ENCODE assay signal across 21 cellular contexts in the genomic region with DNA sequence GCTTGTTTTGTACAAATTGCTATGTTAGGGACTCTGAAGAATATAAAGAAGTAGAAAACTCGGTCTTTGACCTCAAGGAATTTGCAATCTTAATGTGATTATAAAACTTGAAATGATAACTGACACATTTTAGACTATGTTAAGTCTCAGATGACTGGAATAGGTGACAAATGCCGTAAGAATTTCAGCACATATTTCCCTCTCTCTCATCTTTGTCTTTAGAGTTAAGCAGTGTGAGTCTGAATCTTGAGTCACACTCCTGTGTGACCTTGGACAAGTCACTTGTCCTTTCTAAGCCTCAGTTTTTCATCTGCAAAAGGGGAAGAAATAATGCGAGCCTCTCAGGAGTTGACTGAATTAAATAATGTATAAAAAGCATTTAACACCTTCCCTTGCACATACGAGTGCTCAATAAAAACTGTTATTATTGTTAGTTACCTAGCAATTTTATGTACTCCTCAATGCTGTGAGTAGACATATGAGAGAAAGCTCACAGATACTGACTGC.
A peak's percentile ranks its signal among the peaks of the same experiment; 100 is the strongest.
DNase-seq lines count a peak whose midpoint lies in the region; ATAC-seq, FAIRE-seq and TF ChIP-seq lines count a peak whose summit lies in the region.
"Had no signal": no experiment of that assay in that cellular context is flagged by ENCODE, and none has a peak within 500 bp of the region (broad histone marks: within the 10 kb centered on the region; RNA-seq: fewer than 3 reads in every experiment).

No MANE protein-coding gene starts in this region.

- no peak overlapping the region for H3K4me3 ChIP-seq in SK-N-SH (ENCODE audit: low read depth in 2 of 2, low read length in 1 of 2)
- H3K4me3 ChIP-seq in fibroblast of mammary gland (ENCODE audit: control insufficient read depth, low read depth, low read length), result no peak overlapping the region
- no peak overlapping the region for H3K4me3 ChIP-seq in smooth muscle cell
- H3K4me3 ChIP-seq: GM12878, HAP-1 had no signal

- no peak overlapping the region for H2AFZ ChIP-seq in SK-N-SH (ENCODE audit: low read depth)
- H2AFZ ChIP-seq in smooth muscle cell (ENCODE audit: low read depth), result no peak overlapping the region

- POLR2A ChIA-PET in SK-N-SH (lab: Yijun Ruan, JAX), result no interaction called here

- H3K36me3 ChIP-seq in SK-N-SH (replicated peaks in 1 of 2; ENCODE audit: control insufficient read depth in 1 of 2, insufficient read depth in 2 of 2, low read length in 1 of 2) (no peaks in the 10 kb centered on the region), smooth muscle cell (ENCODE audit: low read depth) (no peaks in the 10 kb centered on the region)
- H3K36me3 ChIP-seq: HAP-1 had no signal

- no peak for FAIRE-seq in frontal cortex (lab: Jason Lieb, UNC)
- FAIRE-seq: GM12878, GM18507, HTR-8/SVneo had no signal

- H3K27me3 ChIP-seq in SK-N-SH (ENCODE audit: insufficient read depth) (no peaks in the 10 kb centered on the region), smooth muscle cell (ENCODE audit: low read depth) (no peaks in the 10 kb centered on the region)

- H3K4me2 ChIP-seq in SK-N-SH (no peak overlapping the region), smooth muscle cell (peak overlapping the region; percentile 73)

- WGBS in SK-N-SH (ENCODE audit: low lambda C conversion rate), result 87% methylated on average over 4 of the region's 4 CpGs
- WGBS in smooth muscle cell (ENCODE audit: low lambda C conversion rate), result 66% methylated on average over 4 of the region's 4 CpGs

- H3K79me2 ChIP-seq in SK-N-SH (ENCODE audit: insufficient read depth) (no peaks in the 10 kb centered on the region), smooth muscle cell (ENCODE audit: low read depth) (peaks cover 4% of the 10 kb centered on the region)

- H3K4me1 ChIP-seq in SK-N-SH (ENCODE audit: control insufficient read depth in 1 of 2, insufficient read depth in 2 of 2, low read depth in 1 of 2, low read length in 1 of 2) (peaks cover 0 to 10% of the 10 kb centered on the region in 2 experiments; a peak in 3 of 4 replicates), smooth muscle cell (ENCODE audit: low read depth) (peaks cover 7% of the 10 kb centered on the region)
- H3K4me1 ChIP-seq: HAP-1 had no signal

- H4K20me1 ChIP-seq in SK-N-SH (ENCODE audit: insufficient read depth), result no peaks in the 10 kb centered on the region
- H4K20me1 ChIP-seq in smooth muscle cell (ENCODE audit: low read depth), result no peaks in the 10 kb centered on the region

- TF ChIP-seq RAD21 in SK-N-SH (IDR thresholded peaks at IDR 0.05; ENCODE audit: low read length), result no peak

- no peak for DNase-seq in SK-N-SH
- DNase-seq in NCI-H226, result peak; percentile 8
- peak; percentile 30 for DNase-seq in fibroblast of mammary gland (ENCODE audit: low read depth)
- no peak for DNase-seq in smooth muscle cell (lab: John Stamatoyannopoulos, UW; ENCODE audit: unreplicated experiment)
- DNase-seq in frontal cortex (ENCODE audit: low spot score in 2 of 2), result no peak
- no peak for DNase-seq in NCI-H1436 (lab: John Stamatoyannopoulos, UW)
- DNase-seq: AML-193; CD4-positive, alpha-beta memory T cell; KBM-7; NCI-H1092; NCI-H1694 treated with DMSO at 0.1 percent for 48 hours; NCI-H446 treated with DMSO at 0.1 percent for 48 hours; NCI-H748 treated with DMSO at 0.1 percent for 48 hours; Right ventricle myocardium superior had no signal

- no peak overlapping the region for H3K27ac ChIP-seq in SK-N-SH (ENCODE audit: low read depth in 2 of 2, low read length in 1 of 2)
- H3K27ac ChIP-seq in smooth muscle cell (ENCODE audit: low read depth), result peak overlapping the region; percentile 85
- H3K27ac ChIP-seq: 22Rv1 had no signal

- no peaks in the 10 kb centered on the region for H3K9me2 ChIP-seq in SK-N-SH

- TF ChIP-seq EP300 in SK-N-SH (IDR thresholded peaks at IDR 0.05; ENCODE audit: borderline replicate concordance in 1 of 2, low read depth in 1 of 2, low read length in 1 of 2), result no peak

- H3K9ac ChIP-seq in SK-N-SH (no peak overlapping the region), smooth muscle cell (ENCODE audit: low read depth) (peak overlapping the region; percentile 16)

- ATAC-seq in SK-N-SH treated with all-trans-retinoic acid at 6 μM for 48 hours (no peak), GM21786 (IDR thresholded peaks at IDR 0.05; ENCODE audit: unreplicated experiment) (no peak)
- ATAC-seq: GM12878 had no signal

- peaks cover 16% of the 10 kb centered on the region for H3F3A ChIP-seq in SK-N-SH (replicated peaks; ENCODE audit: insufficient read depth)
- H3F3A ChIP-seq in smooth muscle cell (ENCODE audit: low read depth), result peaks cover 16% of the 10 kb centered on the region

- H3K9me3 ChIP-seq in SK-N-SH, result no peaks in the 10 kb centered on the region
- no peaks in the 10 kb centered on the region for H3K9me3 ChIP-seq in smooth muscle cell (replicated peaks; ENCODE audit: low read depth)
- H3K9me3 ChIP-seq: HAP-1 had no signal

- CTCF ChIA-PET in SK-N-SH (lab: Yijun Ruan, JAX), result interaction anchor here (1.3 kb wide), 1 partner anchor 56 kb away, joined by 3 read pairs; no protein-coding TSS in a partner anchor

- no peak for TF ChIP-seq CTCF in SK-N-SH (IDR thresholded peaks at IDR 0.05)
- no peak for TF ChIP-seq CTCF in fibroblast of mammary gland (conservative IDR thresholded peaks at IDR 0.05; ENCODE audit: control insufficient read depth, insufficient read depth, low read depth, low read length)
- no peak for TF ChIP-seq CTCF in smooth muscle cell (IDR thresholded peaks at IDR 0.05; ENCODE audit: borderline replicate concordance, insufficient read depth, poor library complexity, severe bottlenecking)

TF ChIP-seq in SK-N-SH, 30 proteins besides CTCF, POLR2A, EP300 and RAD21:
- TF ChIP-seq TEAD4 (IDR thresholded peaks at IDR 0.05; ENCODE audit: borderline replicate concordance, insufficient read depth) (no peak), TCF12 (IDR thresholded peaks at IDR 0.05) (peak; percentile 10; the same call in 1 of the 2 replicates), FOXJ3 (CRISPR knock-in tag; IDR thresholded peaks at IDR 0.05) (no peak), RFX5 (IDR thresholded peaks at IDR 0.05; ENCODE audit: low read length) (no peak), GATA2 (CRISPR knock-in tag; IDR thresholded peaks at IDR 0.05) (no peak)
- TF ChIP-seq, protein P1, sequence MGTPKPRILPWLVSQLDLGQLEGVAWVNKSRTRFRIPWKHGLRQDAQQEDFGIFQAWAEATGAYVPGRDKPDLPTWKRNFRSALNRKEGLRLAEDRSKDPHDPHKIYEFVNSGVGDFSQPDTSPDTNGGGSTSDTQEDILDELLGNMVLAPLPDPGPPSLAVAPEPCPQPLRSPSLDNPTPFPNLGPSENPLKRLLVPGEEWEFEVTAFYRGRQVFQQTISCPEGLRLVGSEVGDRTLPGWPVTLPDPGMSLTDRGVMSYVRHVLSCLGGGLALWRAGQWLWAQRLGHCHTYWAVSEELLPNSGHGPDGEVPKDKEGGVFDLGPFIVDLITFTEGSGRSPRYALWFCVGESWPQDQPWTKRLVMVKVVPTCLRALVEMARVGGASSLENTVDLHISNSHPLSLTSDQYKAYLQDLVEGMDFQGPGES (IDR thresholded peaks at IDR 0.05; ENCODE audit: low read depth, low read length), result no peak

TF ChIP-seq in SK-N-SH treated with all-trans-retinoic acid at 6 μM for 48 hours, 23 proteins besides CTCF, POLR2A, EP300 and RAD21 (continues in another document):
- TF ChIP-seq ZNF565 (CRISPR knock-in tag; conservative IDR thresholded peaks at IDR 0.05; ENCODE audit: low read depth) (no peak), ZNF8 (CRISPR knock-in tag; IDR thresholded peaks at IDR 0.05) (no peak), PPARA (CRISPR knock-in tag; IDR thresholded peaks at IDR 0.05; ENCODE audit: borderline replicate concordance) (no peak), CSDC2 (CRISPR knock-in tag; IDR thresholded peaks at IDR 0.05) (no peak), RARB (CRISPR knock-in tag; IDR thresholded peaks at IDR 0.05) (no peak), ZFP3 (CRISPR knock-in tag; IDR thresholded peaks at IDR 0.05) (no peak), SNAI2 (CRISPR knock-in tag; IDR thresholded peaks at IDR 0.05) (no peak), ESRRG (CRISPR knock-in tag; IDR thresholded peaks at IDR 0.05) (no peak), ISL1 (CRISPR knock-in tag; IDR thresholded peaks at IDR 0.05) (no peak), ZNF70 (CRISPR knock-in tag; IDR thresholded peaks at IDR 0.05) (no peak)
- TF ChIP-seq, protein P2, sequence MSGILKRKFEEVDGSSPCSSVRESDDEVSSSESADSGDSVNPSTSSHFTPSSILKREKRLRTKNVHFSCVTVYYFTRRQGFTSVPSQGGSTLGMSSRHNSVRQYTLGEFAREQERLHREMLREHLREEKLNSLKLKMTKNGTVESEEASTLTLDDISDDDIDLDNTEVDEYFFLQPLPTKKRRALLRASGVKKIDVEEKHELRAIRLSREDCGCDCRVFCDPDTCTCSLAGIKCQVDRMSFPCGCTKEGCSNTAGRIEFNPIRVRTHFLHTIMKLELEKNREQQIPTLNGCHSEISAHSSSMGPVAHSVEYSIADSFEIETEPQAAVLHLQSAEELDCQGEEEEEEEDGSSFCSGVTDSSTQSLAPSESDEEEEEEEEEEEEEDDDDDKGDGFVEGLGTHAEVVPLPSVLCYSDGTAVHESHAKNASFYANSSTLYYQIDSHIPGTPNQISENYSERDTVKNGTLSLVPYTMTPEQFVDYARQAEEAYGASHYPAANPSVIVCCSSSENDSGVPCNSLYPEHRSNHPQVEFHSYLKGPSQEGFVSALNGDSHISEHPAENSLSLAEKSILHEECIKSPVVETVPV (CRISPR knock-in tag; IDR thresholded peaks at IDR 0.05), result no peak
- TF ChIP-seq, protein P3, sequence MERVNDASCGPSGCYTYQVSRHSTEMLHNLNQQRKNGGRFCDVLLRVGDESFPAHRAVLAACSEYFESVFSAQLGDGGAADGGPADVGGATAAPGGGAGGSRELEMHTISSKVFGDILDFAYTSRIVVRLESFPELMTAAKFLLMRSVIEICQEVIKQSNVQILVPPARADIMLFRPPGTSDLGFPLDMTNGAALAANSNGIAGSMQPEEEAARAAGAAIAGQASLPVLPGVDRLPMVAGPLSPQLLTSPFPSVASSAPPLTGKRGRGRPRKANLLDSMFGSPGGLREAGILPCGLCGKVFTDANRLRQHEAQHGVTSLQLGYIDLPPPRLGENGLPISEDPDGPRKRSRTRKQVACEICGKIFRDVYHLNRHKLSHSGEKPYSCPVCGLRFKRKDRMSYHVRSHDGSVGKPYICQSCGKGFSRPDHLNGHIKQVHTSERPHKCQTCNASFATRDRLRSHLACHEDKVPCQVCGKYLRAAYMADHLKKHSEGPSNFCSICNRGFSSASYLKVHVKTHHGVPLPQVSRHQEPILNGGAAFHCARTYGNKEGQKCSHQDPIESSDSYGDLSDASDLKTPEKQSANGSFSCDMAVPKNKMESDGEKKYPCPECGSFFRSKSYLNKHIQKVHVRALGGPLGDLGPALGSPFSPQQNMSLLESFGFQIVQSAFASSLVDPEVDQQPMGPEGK (CRISPR knock-in tag; IDR thresholded peaks at IDR 0.05; ENCODE audit: borderline replicate concordance), result no peak

Comparison
In these comparisons a context has a peak if more than half of its experiments do, and no peak if none do; other contexts are left out.
1. DNase-seq: peak in NCI-H226 (single experiment) and fibroblast of mammary gland (single experiment); none in SK-N-SH (single experiment), smooth muscle cell (single experiment), frontal cortex (0 of 2) and NCI-H1436 (single experiment).